ENCODE assay signal across 23 cellular contexts in genomic region chr20:44400671-44401051, GRCh38. TPM values are rescaled to one million over a fixed set of nuclear protein-coding genes. Genes with fewer than 3 reads are reported as not detected.
"Had no signal": no experiment of that assay in that cellular context is flagged by ENCODE, and none has a peak within 500 bp of the region (broad histone marks: within the 10 kb centered on the region; RNA-seq: fewer than 3 reads in every experiment).

No MANE protein-coding gene starts in this region.

- FAIRE-seq: astrocyte, bronchial epithelial cell had no signal

- H3K4me3 Mint-ChIP-seq: activated CD4-positive, alpha-beta memory T cell treated with anti-CD3 and anti-CD28 coated beads for 36 hours; activated CD4-positive, alpha-beta T cell treated with anti-CD3 and anti-CD28 coated beads for 36 hours; activated T-cell treated with anti-CD3 and anti-CD28 coated beads, Interleukin-2, amount 50 U/mL, for 4 hours; naive thymus-derived CD4-positive, alpha-beta T cell; stimulated activated naive B cell treated with anti-CD40 and anti-IgM and Interleukin-4, amounts not matched to agents 10 μg/mL and 1 μg/mL and 100 μg/mL, for 72 hours; T-cell had no signal

- H3K27me3 ChIP-seq: neutrophil had no signal

- H3K27ac Mint-ChIP-seq: activated CD4-positive, alpha-beta memory T cell treated with anti-CD3 and anti-CD28 coated beads for 36 hours; activated CD4-positive, alpha-beta T cell treated with anti-CD3 and anti-CD28 coated beads for 36 hours; naive thymus-derived CD4-positive, alpha-beta T cell; stimulated activated naive B cell treated with anti-CD40 and anti-IgM and Interleukin-4, amounts not matched to agents 10 μg/mL and 1 μg/mL and 100 μg/mL, for 72 hours; T-cell had no signal

- ATAC-seq: activated CD4-positive, alpha-beta T cell treated with anti-CD3 and anti-CD28 coated beads for 36 hours; activated T-cell treated with anti-CD3 and anti-CD28 coated beads, Interleukin-2, amount 50 U/mL, for 4 hours; gastroesophageal sphincter; naive thymus-derived CD4-positive, alpha-beta T cell; stimulated activated naive B cell treated with anti-CD40 and anti-IgM and Interleukin-4, amounts not matched to agents 10 μg/mL and 1 μg/mL and 100 μg/mL, for 72 hours; T-cell had no signal

- H3K27ac ChIP-seq: gastroesophageal sphincter, heart right ventricle, neutrophil, tibial artery had no signal

- DNase-seq: activated CD4-positive, alpha-beta memory T cell treated with anti-CD3 and anti-CD28 coated beads for 36 hours; activated CD4-positive, alpha-beta T cell treated with anti-CD3 and anti-CD28 coated beads for 36 hours; activated effector memory CD4-positive, alpha-beta T cell treated with Interleukin-2 at 50 U/mL for 16 hours; activated naive CD4-positive, alpha-beta T cell treated with anti-CD3 and anti-CD28 coated beads, Interleukin-2, amount 50 U/mL, for 16 hours; activated T-cell treated with anti-CD3 and anti-CD28 coated beads, Interleukin-2, amount 50 U/mL, for 4 hours; heart right ventricle; naive thymus-derived CD4-positive, alpha-beta T cell; retina; stimulated activated CD4-positive, alpha-beta T cell treated with anti-CD3 and anti-CD28 coated beads, Interleukin-15, amount 100 ng/mL, for 24 hours; stimulated activated CD4-positive, alpha-beta T cell treated with anti-CD3 and anti-CD28 coated beads, Interleukin-4, amount 100 ng/mL, for 1 hour; stimulated activated naive B cell treated with anti-CD40 and anti-IgM and Interleukin-4, amounts not matched to agents 10 μg/mL and 1 μg/mL and 100 μg/mL, for 72 hours; T-cell; T-helper 9 cell; tibial artery had no signal

- H3K9me3 ChIP-seq: gastroesophageal sphincter, heart right ventricle, neutrophil, tibial artery had no signal

- H3K4me3 ChIP-seq: gastroesophageal sphincter, heart right ventricle, tibial artery had no signal

- H3K4me1 ChIP-seq: gastroesophageal sphincter, heart right ventricle, tibial artery had no signal

- H3K9me3 Mint-ChIP-seq: activated T-cell treated with anti-CD3 and anti-CD28 coated beads, Interleukin-2, amount 50 U/mL, for 4 hours; stimulated activated naive B cell treated with anti-CD40 and anti-IgM and Interleukin-4, amounts not matched to agents 10 μg/mL and 1 μg/mL and 100 μg/mL, for 72 hours; T-cell had no signal

- H3K36me3 Mint-ChIP-seq: activated CD4-positive, alpha-beta memory T cell treated with anti-CD3 and anti-CD28 coated beads for 36 hours; naive thymus-derived CD4-positive, alpha-beta T cell; stimulated activated naive B cell treated with anti-CD40 and anti-IgM and Interleukin-4, amounts not matched to agents 10 μg/mL and 1 μg/mL and 100 μg/mL, for 72 hours; T-cell had no signal

- H3K36me3 ChIP-seq: gastroesophageal sphincter, heart right ventricle, neutrophil, tibial artery had no signal

- H3K4me1 Mint-ChIP-seq: activated CD4-positive, alpha-beta T cell treated with anti-CD3 and anti-CD28 coated beads for 36 hours; stimulated activated naive B cell treated with anti-CD40 and anti-IgM and Interleukin-4, amounts not matched to agents 10 μg/mL and 1 μg/mL and 100 μg/mL, for 72 hours; T-cell had no signal

RNA-seq across cellular contexts. Expression of gene HNF4A, which starts 45.2 kb away (rescaled TPM):
- total RNA-seq: activated CD4-positive, alpha-beta memory T cell treated with anti-CD3 and anti-CD28 coated beads for 36 hours; activated CD4-positive, alpha-beta T cell treated with anti-CD3 and anti-CD28 coated beads for 36 hours; astrocyte; bronchial epithelial cell; chondrocyte; dermis microvascular lymphatic vessel endothelial cell; gastroesophageal sphincter; heart right ventricle; lung microvascular endothelial cell; mononuclear cell; naive thymus-derived CD4-positive, alpha-beta T cell; subcutaneous adipose tissue had no signal
- polyA plus RNA-seq: naive thymus-derived CD4-positive, alpha-beta T cell had no signal
